In the genomic region with DNA sequence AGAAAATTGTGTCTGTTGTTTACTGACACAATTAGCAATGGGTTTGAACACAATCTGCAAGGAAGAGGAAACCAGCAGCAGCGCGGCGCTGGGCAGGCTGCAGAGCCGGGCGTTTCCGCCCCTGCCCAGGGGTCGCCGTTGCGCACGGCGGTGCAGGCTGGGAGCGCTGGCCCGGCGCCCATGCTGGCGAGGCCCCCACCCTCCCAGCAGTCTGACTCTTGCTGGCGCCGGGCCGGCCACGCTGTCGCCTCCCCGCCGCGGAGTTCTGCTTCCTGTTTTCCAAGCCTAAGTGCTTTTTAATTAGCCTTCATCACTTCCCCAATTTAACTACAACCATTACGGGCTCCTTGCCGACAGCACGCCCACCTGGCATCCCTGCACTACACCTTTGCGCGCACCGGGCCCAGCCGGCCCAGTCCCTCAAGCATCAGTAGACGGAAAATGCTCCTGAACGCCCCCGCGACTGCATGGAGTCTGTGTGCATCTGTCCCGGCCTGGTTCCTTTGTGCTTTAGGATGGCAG, we compare ENCODE assay signal across 9 cellular contexts.
DNase-seq lines count a peak whose midpoint lies in the region; ATAC-seq, FAIRE-seq and TF ChIP-seq lines count a peak whose summit lies in the region.
"Had no signal": no experiment of that assay in that cellular context is flagged by ENCODE, and none has a peak within 500 bp of the region (broad histone marks: within the 10 kb centered on the region; RNA-seq: fewer than 3 reads in every experiment).

No MANE protein-coding gene starts in this region.

- no peaks in the 10 kb centered on the region for H3K36me3 ChIP-seq in pancreas
- H3K36me3 ChIP-seq: SJSA1 had no signal

- H3K36me3 Mint-ChIP-seq in activated naive CD8-positive, alpha-beta T cell treated with anti-CD3 and anti-CD28 coated beads, Interleukin-2, amount 10 ng/mL, durations not matched to agents 7 days and 5 days, result no peaks in the 10 kb centered on the region

- no peaks in the 10 kb centered on the region for H3K27me3 ChIP-seq in pancreas
- H3K27me3 ChIP-seq: SJSA1 had no signal

- no peak for TF ChIP-seq CTCF in pancreas (IDR thresholded peaks at IDR 0.05)

- intact Hi-C loops in left cardiac atrium (cut with DNase I) (no loop called here), pancreas (cut with DNase I) (no loop called here)

- peaks cover 8% of the 10 kb centered on the region for H3K4me1 Mint-ChIP-seq in activated naive CD8-positive, alpha-beta T cell treated with anti-CD3 and anti-CD28 coated beads, Interleukin-2, amount 10 ng/mL, durations not matched to agents 7 days and 5 days

- H3K27me3 Mint-ChIP-seq in activated naive CD8-positive, alpha-beta T cell treated with anti-CD3 and anti-CD28 coated beads, Interleukin-2, amount 10 ng/mL, durations not matched to agents 7 days and 5 days, result peaks cover 27% of the 10 kb centered on the region

- no peaks in the 10 kb centered on the region for H3K9me3 Mint-ChIP-seq in activated naive CD8-positive, alpha-beta T cell treated with anti-CD3 and anti-CD28 coated beads, Interleukin-2, amount 10 ng/mL, durations not matched to agents 7 days and 5 days

- H3K4me3 Mint-ChIP-seq in activated naive CD8-positive, alpha-beta T cell treated with anti-CD3 and anti-CD28 coated beads, Interleukin-2, amount 10 ng/mL, durations not matched to agents 7 days and 5 days, result peak overlapping the region; percentile 77

- POLR2A ChIA-PET in HEK293T (lab: Yijun Ruan, JAX), result no interaction called here
- POLR2A ChIA-PET in activated naive CD8-positive, alpha-beta T cell treated with anti-CD3 and anti-CD28 coated beads, Interleukin-2, amount 10 ng/mL, durations not matched to agents 7 days and 5 days (lab: Charles Lee), result no interaction called here

- no peak overlapping the region for H3K27ac Mint-ChIP-seq in activated naive CD8-positive, alpha-beta T cell treated with anti-CD3 and anti-CD28 coated beads, Interleukin-2, amount 10 ng/mL, durations not matched to agents 7 days and 5 days

- no peak for FAIRE-seq in pancreas (lab: Jason Lieb, UNC)

- WGBS in pancreas, 2 donors, result 1 to 2% methylated on average over 35 of the region's 35 CpGs

- H3K9me3 ChIP-seq in pancreas, result no peaks in the 10 kb centered on the region
- H3K9me3 ChIP-seq: SJSA1 had no signal

- H3K4me1 ChIP-seq in pancreas, result no peaks in the 10 kb centered on the region
- H3K4me1 ChIP-seq: SJSA1 had no signal

- DNase-seq in DMS53 (lab: John Stamatoyannopoulos, UW), result peak; percentile 92
- DNase-seq in HEK293T (ENCODE audit: extremely low spot score), result peak; percentile 65
- peak; percentile 41 for DNase-seq in NCI-H2196 treated with DMSO at 0.1 percent for 48 hours (lab: John Stamatoyannopoulos, UW; ENCODE audit: unreplicated experiment)
- peak; percentile 42 for DNase-seq in activated naive CD8-positive, alpha-beta T cell treated with anti-CD3 and anti-CD28 coated beads, Interleukin-2, amount 10 ng/mL, durations not matched to agents 7 days and 5 days
- peak; percentile 83 for DNase-seq in left cardiac atrium
- peak in 5 of 6 donors; percentile 29 to 75 (median 48) for DNase-seq in pancreas
- DNase-seq in T-helper 9 cell, result no peak

- H3K27ac ChIP-seq in pancreas, result no peak overlapping the region
- H3K27ac ChIP-seq: SJSA1 had no signal

- ATAC-seq in activated naive CD8-positive, alpha-beta T cell treated with anti-CD3 and anti-CD28 coated beads, Interleukin-2, amount 10 ng/mL, durations not matched to agents 7 days and 5 days (ENCODE audit: low read depth), result peak; percentile 78
- ATAC-seq in left cardiac atrium (peak; percentile 96 to 97), pancreas (peak; percentile 69 to 93 (median 89)), GM19328 (IDR thresholded peaks at IDR 0.05; ENCODE audit: unreplicated experiment) (no peak)

- H3K4me3 ChIP-seq in pancreas, result peak overlapping the region; percentile 24 to 51 (median 40)
- H3K4me3 ChIP-seq: SJSA1 had no signal

- CTCF ChIA-PET in HEK293T (lab: Yijun Ruan, JAX), result interaction anchor here (0.6 kb wide), 2 partner anchors 42 to 220 kb away, joined by 3 read pairs; no protein-coding TSS in a partner anchor

TF ChIP-seq in HEK293T, 16 proteins besides CTCF, POLR2A, EP300 and RAD21:
- TF ChIP-seq L3MBTL2 (conservative IDR thresholded peaks at IDR 0.05), result peak; percentile 54
- no peak for TF ChIP-seq FOXA1 (IDR thresholded peaks at IDR 0.05)
